Comparison of ENCODE assay signal across 9 cellular contexts in the genomic region with DNA sequence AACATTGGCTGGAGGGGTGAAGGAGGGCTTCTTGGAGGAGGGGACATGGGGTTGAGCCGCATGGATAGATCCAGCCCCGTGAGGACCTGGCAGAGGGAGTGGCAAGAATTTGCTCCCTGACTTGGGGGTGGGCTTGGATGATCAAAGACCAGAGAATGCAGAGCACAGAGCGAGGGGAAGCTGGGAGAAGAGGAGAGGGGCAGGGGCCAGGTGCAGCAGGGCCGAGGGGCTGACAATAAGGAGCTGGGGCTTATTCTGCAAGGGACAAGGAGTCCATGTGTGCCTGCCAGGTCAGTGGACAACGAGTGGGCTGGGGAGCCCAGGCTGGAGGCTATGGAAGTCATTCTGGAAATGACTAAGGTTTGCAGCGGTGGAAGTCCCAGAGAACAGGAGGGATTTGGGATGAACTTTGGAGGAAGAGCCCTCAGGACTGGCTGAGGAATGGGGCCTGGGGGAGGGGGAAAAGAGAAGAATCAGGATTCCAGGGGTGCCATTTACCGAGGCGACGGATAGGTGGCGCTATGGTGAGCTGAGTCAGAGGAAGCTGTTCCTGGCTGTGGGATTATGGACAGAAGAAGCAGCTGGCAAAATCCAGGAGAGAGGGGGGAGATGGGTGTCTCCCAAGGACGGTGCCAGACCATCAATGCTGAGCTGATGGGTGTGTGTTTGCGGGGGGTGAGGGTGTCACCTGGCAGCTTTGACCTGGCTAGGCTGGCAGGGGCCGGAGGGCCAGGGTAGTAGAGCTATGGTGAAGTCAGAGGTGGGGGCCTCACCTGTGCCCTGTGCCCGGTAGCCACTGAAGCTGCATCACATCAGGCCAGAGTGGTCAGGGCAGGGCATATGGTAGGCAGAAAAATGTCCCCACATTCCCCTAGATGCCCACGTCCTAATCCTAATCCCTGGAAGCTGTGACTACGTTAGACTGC. TPM values are rescaled to one million over a fixed set of nuclear protein-coding genes. Genes with fewer than 3 reads are reported as not detected.
DNase-seq lines count a peak whose midpoint lies in the region; ATAC-seq and TF ChIP-seq lines count a peak whose summit lies in the region.
"Had no signal": no experiment of that assay in that cellular context is flagged by ENCODE, and none has a peak within 500 bp of the region (broad histone marks: within the 10 kb centered on the region; RNA-seq: fewer than 3 reads in every experiment).

No MANE protein-coding gene starts in this region.

- H3K79me2 ChIP-seq in GM23248 (ENCODE audit: insufficient read depth), result no peaks in the 10 kb centered on the region
- H3K79me2 ChIP-seq in OCI-LY7 (ENCODE audit: insufficient read depth, low read depth, low read length), result no peaks in the 10 kb centered on the region

- H3K9me2 ChIP-seq in GM23248 (ENCODE audit: insufficient read depth) (no peaks in the 10 kb centered on the region), OCI-LY7 (ENCODE audit: insufficient read depth, low read length) (no peaks in the 10 kb centered on the region)

- in situ Hi-C loops in GM23248 (cut with MboI), result no loop called here

- POLR2A ChIA-PET in OCI-LY7 (lab: Charles Lee), result interaction anchor here (0.7 kb wide), 1 partner anchor 65 kb away, joined by 3 read pairs; no protein-coding TSS in a partner anchor

- CTCF ChIA-PET in OCI-LY7 (lab: Charles Lee; ENCODE audit: unreplicated experiment), result interaction anchor here (0.8 to 1.0 kb wide), 2 partner anchors 31 to 605 kb away, joined by 3 read pairs; no protein-coding TSS in a partner anchor

- H3K4me1 ChIP-seq in GM23248 (ENCODE audit: insufficient read depth), result no peaks in the 10 kb centered on the region; the same call in 1 of the 2 replicates
- H3K4me1 ChIP-seq in OCI-LY7 (ENCODE audit: insufficient read depth, low read length, poor library complexity, severe bottlenecking), result no peaks in the 10 kb centered on the region
- no peaks in the 10 kb centered on the region for H3K4me1 ChIP-seq in right lobe of liver

- H3F3A ChIP-seq in GM23248 (ENCODE audit: insufficient read depth), result no peaks in the 10 kb centered on the region

- H3K27me3 Mint-ChIP-seq in chondrocyte (ENCODE audit: low read depth), result no peaks in the 10 kb centered on the region

- H3K36me3 Mint-ChIP-seq in chondrocyte (ENCODE audit: low read depth), result no peaks in the 10 kb centered on the region

- no peak overlapping the region for H3K4me3 Mint-ChIP-seq in chondrocyte (ENCODE audit: unreplicated experiment)

- no peak overlapping the region for H3K27ac Mint-ChIP-seq in chondrocyte (ENCODE audit: unreplicated experiment)

- H3K27me3 ChIP-seq in GM23248 (replicated peaks; ENCODE audit: insufficient read depth), result no peaks in the 10 kb centered on the region
- no peaks in the 10 kb centered on the region for H3K27me3 ChIP-seq in right lobe of liver

- H2AFZ ChIP-seq in GM23248, result no peak overlapping the region
- H2AFZ ChIP-seq in OCI-LY7 (ENCODE audit: low read length), result no peak overlapping the region

- 37 to 42% methylated on average over 15 to 16 of the region's 16 CpGs for WGBS in GM23248 (ENCODE audit: low coverage in 1 of 2, low lambda C conversion rate in 2 of 2, missing lambda C conversion rate in 2 of 2), 2 experiments
- 30% methylated on average over 14 of the region's 16 CpGs for WGBS in right lobe of liver (ENCODE audit: insufficient coverage, low coverage, low lambda C conversion rate, missing lambda C conversion rate)

- H3K9me3 ChIP-seq in GM23248 (ENCODE audit: low read depth), result no peaks in the 10 kb centered on the region
- H3K9me3 ChIP-seq in OCI-LY7 (ENCODE audit: low read length), result no peaks in the 10 kb centered on the region
- H3K9me3 ChIP-seq in right lobe of liver, result no peaks in the 10 kb centered on the region

- DNase-seq in CD1c-positive myeloid dendritic cell (ENCODE audit: extremely low spot score) (peak; percentile 37), GM23248 (peak; percentile 77), OCI-LY7 (ENCODE audit: low spot score) (peak; percentile 36), chondrocyte (ENCODE audit: low spot score) (no peak), right lobe of liver (no peak)

- ATAC-seq in right lobe of liver, result peak; percentile 42 to 60 (median 52)
- ATAC-seq in HG02973 (IDR thresholded peaks at IDR 0.05; ENCODE audit: unreplicated experiment), result no peak
- ATAC-seq in GM21576 (IDR thresholded peaks at IDR 0.05; ENCODE audit: unreplicated experiment), result no peak
- no peak for ATAC-seq in GM21447 (IDR thresholded peaks at IDR 0.05; ENCODE audit: unreplicated experiment)

- H3K4me2 ChIP-seq in GM23248 (ENCODE audit: unreplicated experiment) (no peak overlapping the region), OCI-LY7 (ENCODE audit: low read length) (no peak overlapping the region)

- H3K4me1 Mint-ChIP-seq in chondrocyte (ENCODE audit: low read depth), result peaks cover 25% of the 10 kb centered on the region

- BruUV-seq in OCI-LY7 (replicated peaks; lab: Mats Ljungman, UMichigan), result no TSS peak

- H3K36me3 ChIP-seq in GM23248 (ENCODE audit: low read depth) (no peaks in the 10 kb centered on the region), OCI-LY7 (ENCODE audit: insufficient read depth, low read length) (no peaks in the 10 kb centered on the region), right lobe of liver (no peaks in the 10 kb centered on the region)

- H3K27ac ChIP-seq in GM23248 (no peak overlapping the region), OCI-LY7 (ENCODE audit: low read depth, low read length, poor library complexity, severe bottlenecking) (no peak overlapping the region), right lobe of liver (no peak overlapping the region)

- no peak overlapping the region for H3K4me3 ChIP-seq in GM23248
- no peak overlapping the region for H3K4me3 ChIP-seq in OCI-LY7 (ENCODE audit: low read depth, low read length, poor library complexity, severe bottlenecking)
- no peak overlapping the region for H3K4me3 ChIP-seq in right lobe of liver

- no peaks in the 10 kb centered on the region for H4K20me1 ChIP-seq in GM23248 (ENCODE audit: insufficient read depth)
- H4K20me1 ChIP-seq in OCI-LY7 (ENCODE audit: insufficient read depth, low read length), result no peaks in the 10 kb centered on the region

- intact Hi-C loops in OCI-LY7 (cut with micrococcal nuclease; ENCODE audit: unreplicated experiment) (no loop called here), right lobe of liver (cut with DNase I) (no loop called here)

- no peak for TF ChIP-seq POLR2A in right lobe of liver (IDR thresholded peaks at IDR 0.05)

- no peaks in the 10 kb centered on the region for H3K9me3 Mint-ChIP-seq in chondrocyte (ENCODE audit: low read depth)

- H3K9ac ChIP-seq in GM23248, result no peak overlapping the region

- TF ChIP-seq CTCF in OCI-LY7 (conservative IDR thresholded peaks at IDR 0.05; ENCODE audit: low read length) (peak; percentile 84), chondrocyte (IDR thresholded peaks at IDR 0.05) (peak; percentile 82), right lobe of liver (IDR thresholded peaks at IDR 0.05) (peak; percentile 34 to 50 (median 36))

RNA-seq across cellular contexts. Expression of a gene that starts 7.8 kb away (rescaled TPM):
- total RNA-seq in GM23248 (2014; rRNA removed; shearing (Covaris generic)), result 19.1 and 29.0 TPM in 2 replicates
- polyA plus RNA-seq in GM23248 (2016; fragmentation: Nextera tagmentation; extraction: Ambion mirVana), result 10.4 and 11.1 TPM in 2 replicates
- total RNA-seq in OCI-LY7 (2014; rRNA removed; shearing (Covaris generic)), result not detected in 2 replicates
- total RNA-seq in OCI-LY7 (2022), result not detected in 2 replicates
- total RNA-seq in chondrocyte, result 2.9 to 14.6 TPM (median 13.0 TPM) in 3 replicates
- total RNA-seq in right lobe of liver, result under 1 TPM in 5 of 6 experiments, not detected in 1; 0.18 to 0.51 (median 0.22) TPM
- total RNA-seq: T-helper 2 cell treated with Interferon-gamma antibody and Interleukin-4, amounts not matched to agents 100 ng/mL and 5 ng/mL, for 36 hours had no signal

RNA-seq across cellular contexts. Expression of a gene that starts 56.4 kb away (rescaled TPM):
- 7.2 and 11.5 TPM in 2 replicates for total RNA-seq in GM23248 (2014; rRNA removed; shearing (Covaris generic))
- polyA plus RNA-seq in GM23248 (2016; fragmentation: Nextera tagmentation; extraction: Ambion mirVana), result 5.3 and 5.6 TPM in 2 replicates
- total RNA-seq in OCI-LY7 (2014; rRNA removed; shearing (Covaris generic)), result 4.8 and 7.7 TPM in 2 replicates
- total RNA-seq in OCI-LY7 (2022), result 5.6 and 5.8 TPM in 2 replicates
- 4.3 to 4.6 TPM (median 4.4 TPM) in 3 replicates for total RNA-seq in chondrocyte
- total RNA-seq in right lobe of liver, result 1 to 10 TPM; 2.3 to 3.2 (median 2.7) TPM

RNA-seq across cellular contexts. Expression of a gene that starts 56.7 kb away (rescaled TPM):
- total RNA-seq in GM23248 (2014; rRNA removed; shearing (Covaris generic)), result 59.1 and 93.1 TPM in 2 replicates
- polyA plus RNA-seq in GM23248 (2016; fragmentation: Nextera tagmentation; extraction: Ambion mirVana), result 122 and 127 TPM in 2 replicates
- 60.2 and 70.1 TPM in 2 replicates for total RNA-seq in OCI-LY7 (2014; rRNA removed; shearing (Covaris generic))
- total RNA-seq in OCI-LY7 (2022) (68.2 and 71.2 TPM in 2 replicates), chondrocyte (37.7 to 40.5 TPM (median 39.9 TPM) in 3 replicates), right lobe of liver (10 to 100 TPM; 16.6 to 40.4 (median 21.2) TPM)

Comparison
In these comparisons a context has a peak if more than half of its experiments do, and no peak if none do; other contexts are left out.
1. DNase-seq: peak in CD1c-positive myeloid dendritic cell (single experiment), GM23248 (single experiment) and OCI-LY7 (single experiment); none in chondrocyte (single experiment) and right lobe of liver (0 of 3).
2. ATAC-seq: peak in right lobe of liver (4 of 4); none in HG02973 (single experiment), GM21576 (single experiment) and GM21447 (single experiment).
3. Peak in every context shown above with its lines, with median percentiles within 50 percentile points of each other: CTCF ChIP-seq.